15 cellular contexts compared by ENCODE assay signal in genomic region chr5:31361234-31361633, GRCh38.
DNase-seq lines count a peak whose midpoint lies in the region; ATAC-seq and TF ChIP-seq lines count a peak whose summit lies in the region.
"Had no signal": no experiment of that assay in that cellular context is flagged by ENCODE, and none has a peak within 500 bp of the region (broad histone marks: within the 10 kb centered on the region; RNA-seq: fewer than 3 reads in every experiment).

No MANE protein-coding gene starts in this region.

- TF ChIP-seq POLR2A in esophagus squamous epithelium (IDR thresholded peaks at IDR 0.05) = no peak

- H3K27ac ChIP-seq in brain microvascular endothelial cell = peak overlapping the region; percentile 78
- H3K27ac ChIP-seq in esophagus squamous epithelium = no peak overlapping the region
- H3K27ac ChIP-seq: BLaER1 treated with 17β-estradiol and CSF1 and Interleukin-3, amounts not matched to agents 10 nM and 100 nM; colonic mucosa had no signal

- H3K9me3 ChIP-seq in esophagus squamous epithelium = no peaks in the 10 kb centered on the region
- H3K9me3 ChIP-seq: colonic mucosa had no signal

- WGBS in esophagus squamous epithelium, 2 donors = 40 to 43% methylated on average over 1 of the region's 1 CpG

- TF ChIP-seq CTCF in HFF-Myc (IDR thresholded peaks at IDR 0.05; ENCODE audit: low read depth, low read length, missing control alignments) = no peak
- no peak for TF ChIP-seq CTCF in brain microvascular endothelial cell (IDR thresholded peaks at IDR 0.05; ENCODE audit: low read depth, low read length, missing control alignments)
- TF ChIP-seq CTCF in esophagus squamous epithelium (IDR thresholded peaks at IDR 0.05) = no peak

- peak; percentile 39 for DNase-seq in AG08396 (ENCODE audit: low spot score)
- DNase-seq in HFF-Myc (ENCODE audit: extremely low read depth, low read depth) = peak; percentile 47
- peak; percentile 63 for DNase-seq in brain microvascular endothelial cell
- DNase-seq in kidney tubule cell (ENCODE audit: low spot score) = peak; percentile 88
- DNase-seq in NCI-H446 (lab: John Stamatoyannopoulos, UW) = no peak
- DNase-seq in activated effector memory CD4-positive, alpha-beta T cell treated with Interleukin-2 at 50 U/mL for 16 hours = no peak
- no peak for DNase-seq in esophagus squamous epithelium (lab: John Stamatoyannopoulos, UW)
- DNase-seq: activated CD4-positive, alpha-beta memory T cell treated with anti-CD3 and anti-CD28 coated beads, Interleukin-2, amount 10 ng/mL, durations not matched to agents 7 days and 5 days; activated naive CD4-positive, alpha-beta T cell; colonic mucosa; NCI-H2081 treated with DMSO at 0.1 percent for 48 hours; T-helper 2 cell had no signal

- no peak for ATAC-seq in GM19395 (IDR thresholded peaks at IDR 0.05; ENCODE audit: unreplicated experiment)
- ATAC-seq: stimulated activated effector memory CD8-positive, alpha-beta T cell treated with anti-CD3 and anti-CD28 coated beads, Interleukin-12 subunit alpha, Interleukin-12 subunit beta, amount 100 ng/mL, for 72 hours had no signal

- in situ Hi-C loops in brain microvascular endothelial cell (cut with HindIII; ENCODE audit: low pct_ligation_motif_present, low sequenced_read_pairs) = no loop called here

- H3K27me3 ChIP-seq in brain microvascular endothelial cell (replicated peaks) (no peaks in the 10 kb centered on the region), esophagus squamous epithelium (no peaks in the 10 kb centered on the region)
- H3K27me3 ChIP-seq: BLaER1 treated with 17β-estradiol and CSF1 and Interleukin-3, amounts not matched to agents 10 nM and 100 nM; colonic mucosa had no signal

- H3K36me3 ChIP-seq in brain microvascular endothelial cell (replicated peaks) = no peaks in the 10 kb centered on the region
- no peaks in the 10 kb centered on the region for H3K36me3 ChIP-seq in esophagus squamous epithelium
- H3K36me3 ChIP-seq: BLaER1 treated with 17β-estradiol and CSF1 and Interleukin-3, amounts not matched to agents 10 nM and 100 nM; colonic mucosa had no signal

- H3K4me3 ChIP-seq in HFF-Myc (replicated peaks; ENCODE audit: low read depth, low read length) (no peak overlapping the region), brain microvascular endothelial cell (ENCODE audit: low read depth, low read length) (no peak overlapping the region), esophagus squamous epithelium (no peak overlapping the region)
- H3K4me3 ChIP-seq: BLaER1 treated with 17β-estradiol and CSF1 and Interleukin-3, amounts not matched to agents 10 nM and 100 nM; colonic mucosa had no signal

- intact Hi-C loops in esophagus squamous epithelium (cut with DNase I) = no loop called here

- no peaks in the 10 kb centered on the region for H3K4me1 ChIP-seq in esophagus squamous epithelium
- H3K4me1 ChIP-seq: colonic mucosa had no signal

Comparison
In these comparisons a context has a peak if more than half of its experiments do, and no peak if none do; other contexts are left out.
1. DNase-seq: peak in AG08396 (single experiment), HFF-Myc (single experiment), brain microvascular endothelial cell (single experiment) and kidney tubule cell (single experiment); none in NCI-H446 (0 of 2), activated effector memory CD4-positive, alpha-beta T cell treated with Interleukin-2 at 50 U/mL for 16 hours (single experiment) and esophagus squamous epithelium (single experiment).